In genomic region chr1:151972533-151973270, GRCh38 we compare ENCODE assay signal across 10 cellular contexts. TPM values are rescaled to one million over a fixed set of nuclear protein-coding genes. Genes with fewer than 3 reads are reported as not detected.
DNase-seq lines count a peak whose midpoint lies in the region; ATAC-seq and TF ChIP-seq lines count a peak whose summit lies in the region.
"Had no signal": no experiment of that assay in that cellular context is flagged by ENCODE, and none has a peak within 500 bp of the region (broad histone marks: within the 10 kb centered on the region; RNA-seq: fewer than 3 reads in every experiment).

No MANE protein-coding gene starts in this region.

- no peaks in the 10 kb centered on the region for H3K27me3 Mint-ChIP-seq in central memory CD8-positive, alpha-beta T cell

- DNase-seq in NCI-H2171 treated with DMSO at 0.1 percent for 48 hours (lab: John Stamatoyannopoulos, UW), result peak; percentile 17
- DNase-seq in NCI-H2171 (lab: John Stamatoyannopoulos, UW), result no peak
- no peak for DNase-seq in Panc1 (ENCODE audit: low read depth, low spot score)
- DNase-seq in central memory CD8-positive, alpha-beta T cell (ENCODE audit: low spot score in 2 of 2), result no peak
- DNase-seq in myocyte (ENCODE audit: low read depth), result peak; percentile 71
- DNase-seq in HAP-1 (ENCODE audit: low spot score in 2 of 2), result no peak
- DNase-seq in NCI-H526 treated with DMSO at 0.1 percent for 48 hours (lab: John Stamatoyannopoulos, UW), result no peak

- POLR2A ChIA-PET in Panc1 (lab: Charles Lee), result interaction anchor here (0.6 to 0.9 kb wide), 3 partner anchors 20 to 132 kb away, joined by 3 to 11 read pairs (median 3); no protein-coding TSS in a partner anchor

- H3K36me3 Mint-ChIP-seq in central memory CD8-positive, alpha-beta T cell (ENCODE audit: insufficient read depth), result no peaks in the 10 kb centered on the region

- no peak for TF ChIP-seq CTCF in Panc1 (IDR thresholded peaks at IDR 0.05)

- CTCF ChIA-PET in Panc1 (lab: Charles Lee), result interaction anchor here (1.2 to 1.4 kb wide), 3 partner anchors 10 to 29 kb away, joined by 3 to 5 read pairs (median 3); no protein-coding TSS in a partner anchor

- ATAC-seq in Panc1 (peak; percentile 87), HG02610 (IDR thresholded peaks at IDR 0.05; ENCODE audit: unreplicated experiment) (no peak)
- peak; percentile 83 for ATAC-seq in central memory CD8-positive, alpha-beta T cell (replicated peaks; ENCODE audit: extremely low read depth, poor library complexity, severe bottlenecking)

- H3K4me3 ChIP-seq in Panc1 (ENCODE audit: low read depth in 2 of 2, low read length in 2 of 2) (peak overlapping the region in 1 of 2 experiments; percentile 19; a peak in 1 of 4 replicates), HAP-1 (no peak overlapping the region)

- no peak overlapping the region for H3K4me3 Mint-ChIP-seq in central memory CD8-positive, alpha-beta T cell
- H3K4me3 Mint-ChIP-seq: T-helper 1 cell treated with Interleukin-12 subunit alpha and Interleukin-12 subunit beta and Interleukin-4 antibody, amounts not matched to agents 30 μg/mL and 1 μg/mL, for 36 hours had no signal

- H3K9me3 ChIP-seq in Panc1 (ENCODE audit: control insufficient read depth, insufficient read depth, low read depth, low read length), result no peaks in the 10 kb centered on the region
- no peaks in the 10 kb centered on the region for H3K9me3 ChIP-seq in HAP-1

- H3K27me3 ChIP-seq in Panc1 (ENCODE audit: control insufficient read depth, insufficient read depth, low read length), result no peaks in the 10 kb centered on the region
- H3K27me3 ChIP-seq in HAP-1 (ENCODE audit: low read depth), result no peaks in the 10 kb centered on the region

- intact Hi-C loops in Panc1 (cut with micrococcal nuclease; ENCODE audit: unreplicated experiment), result no loop called here

- no peaks in the 10 kb centered on the region for H3K9me3 Mint-ChIP-seq in central memory CD8-positive, alpha-beta T cell
- H3K9me3 Mint-ChIP-seq: T-helper 1 cell treated with Interleukin-12 subunit alpha and Interleukin-12 subunit beta and Interleukin-4 antibody, amounts not matched to agents 30 μg/mL and 1 μg/mL, for 36 hours had no signal

- in situ Hi-C loops in Panc1 (cut with HindIII; ENCODE audit: low pct_unique_long_range_greater_than_20kb, low sequenced_read_pairs), result no loop called here
- in situ Hi-C loops in HAP-1 (cut with MboI; ENCODE audit: low sequenced_read_pairs), result no loop called here

- H3K4me1 ChIP-seq in Panc1 (ENCODE audit: control insufficient read depth, insufficient read depth, low read length) (peaks cover 94% of the 10 kb centered on the region), HAP-1 (peaks cover 12% of the 10 kb centered on the region)
- H3K4me1 ChIP-seq: parathyroid adenoma had no signal

- H3K27ac ChIP-seq in Panc1 (ENCODE audit: low read length), result peak overlapping the region; percentile 93
- H3K27ac ChIP-seq: parathyroid adenoma had no signal

- no peak overlapping the region for H3K27ac Mint-ChIP-seq in central memory CD8-positive, alpha-beta T cell (ENCODE audit: low read depth)

- H3K4me1 Mint-ChIP-seq in central memory CD8-positive, alpha-beta T cell, result peaks cover 11% of the 10 kb centered on the region

- H3K36me3 ChIP-seq in Panc1 (ENCODE audit: control insufficient read depth, insufficient read depth, low read length), result no peaks in the 10 kb centered on the region
- H3K36me3 ChIP-seq in HAP-1 (replicated peaks), result no peaks in the 10 kb centered on the region

- no TSS peak for BruUV-seq in Panc1 (replicated peaks; lab: Mats Ljungman, UMichigan)

RNA-seq across cellular contexts. Expression of gene S100A10, which starts 21.0 kb away (rescaled TPM):
- 1,621 TPM for total RNA-seq in Panc1 (2021; ENCODE audit: unreplicated experiment)
- 1,294 TPM for polyA plus RNA-seq in Panc1 (2012; ENCODE audit: insufficient read length)
- 31.6 and 36.0 TPM in 2 replicates for total RNA-seq in myocyte
- polyA plus RNA-seq in myocyte (2012), result 328 TPM

Comparison
In these comparisons a context has a peak if more than half of its experiments do, and no peak if none do; other contexts are left out.
1. DNase-seq: peak in NCI-H2171 treated with DMSO at 0.1 percent for 48 hours (single experiment) and myocyte (single experiment); none in NCI-H2171 (single experiment), Panc1 (single experiment), central memory CD8-positive, alpha-beta T cell (0 of 2), HAP-1 (0 of 2) and NCI-H526 treated with DMSO at 0.1 percent for 48 hours (single experiment).
2. RNA of gene S100A10, which starts 21.0 kb away (total RNA-seq): 1,621 TPM in Panc1 (single experiment); 31.6 to 36.0 TPM in myocyte; every median in the first group is over 10 times any median in the second.